26 cellular contexts compared by ENCODE assay signal in the genomic region with DNA sequence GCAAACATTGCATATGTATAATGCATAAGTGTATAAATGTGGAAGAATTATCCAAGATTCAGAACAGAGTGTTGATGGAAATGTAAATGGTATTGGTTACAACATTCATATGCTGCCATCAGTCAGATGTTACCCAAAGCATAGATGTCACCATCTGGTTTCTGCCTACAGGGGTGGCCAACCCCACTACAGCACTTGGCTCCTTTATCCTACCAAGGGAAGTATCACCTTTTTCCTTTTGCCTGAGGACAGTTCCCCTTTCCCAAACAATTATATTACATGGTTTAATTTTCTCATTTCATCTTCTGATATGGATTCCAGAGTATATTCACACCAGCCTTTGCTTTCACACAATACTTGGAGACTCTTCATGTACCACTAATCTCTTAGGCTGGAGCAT. TPM values are rescaled to one million over a fixed set of nuclear protein-coding genes. Genes with fewer than 3 reads are reported as not detected.
"Had no signal": no experiment of that assay in that cellular context is flagged by ENCODE, and none has a peak within 500 bp of the region (broad histone marks: within the 10 kb centered on the region; RNA-seq: fewer than 3 reads in every experiment).

No MANE protein-coding gene starts in this region.

- H3K27me3 ChIP-seq: neural progenitor cell, right atrium auricular region, right lobe of liver, tibial nerve, vagina had no signal

- ATAC-seq: natural killer cell; right lobe of liver; stimulated activated memory B cell treated with anti-CD40 and anti-IgM and Interleukin-4, amounts not matched to agents 10 μg/mL and 1 μg/mL and 100 μg/mL, for 72 hours; stimulated activated naive CD8-positive, alpha-beta T cell treated with anti-CD3 and anti-CD28 coated beads, Interleukin-15, amount 100 ng/mL, for 72 hours had no signal

- H3K9me3 ChIP-seq: left ventricle myocardium inferior, neutrophil, right atrium auricular region, right lobe of liver, spleen, tibial nerve, vagina had no signal

- H3K36me3 ChIP-seq: left ventricle myocardium inferior, neural progenitor cell, neutrophil, right atrium auricular region, right lobe of liver, spleen, tibial nerve, vagina had no signal

- H3K4me1 ChIP-seq: neural progenitor cell, parathyroid adenoma, right lobe of liver, spleen, vagina had no signal

- H3K4me3 ChIP-seq: hepatocyte, left ventricle myocardium inferior, lung, neural progenitor cell, right atrium auricular region, right lobe of liver, spleen, tibial nerve, vagina had no signal

- H3K27ac ChIP-seq: hepatocyte, left ventricle myocardium inferior, neural progenitor cell, neutrophil, parathyroid adenoma, right lobe of liver, spleen, tibial nerve, vagina had no signal

- DNase-seq: islet precursor cell; left ventricle myocardium inferior; mesendoderm; naive B cell; natural killer cell; nephron progenitor cell; occipital lobe; right lobe of liver; small intestine; spleen; stimulated activated CD4-positive, alpha-beta T cell treated with anti-CD3 and anti-CD28 coated beads, Interleukin-4, amount 100 ng/mL, for 24 hours; stimulated activated naive CD4-positive, alpha-beta T cell treated with Interleukin-2 at 50 U/mL for 16 hours; stimulated activated naive CD8-positive, alpha-beta T cell treated with anti-CD3 and anti-CD28 coated beads, Interleukin-15, amount 100 ng/mL, for 72 hours; substantia nigra had no signal

RNA-seq across cellular contexts. Expression of a gene that starts 11.8 kb away (rescaled TPM):
- total RNA-seq: lower leg skin, mononuclear cell, natural killer cell, occipital lobe, posterior vena cava, right lobe of liver, spleen, vagina had no signal
